Comparison of ENCODE assay signal across 7 cellular contexts in genomic region chr1:6603851-6604558, GRCh38. TPM values are rescaled to one million over a fixed set of nuclear protein-coding genes. Genes with fewer than 3 reads are reported as not detected.
DNase-seq lines count a peak whose midpoint lies in the region; ATAC-seq lines count a peak whose summit lies in the region.

No MANE protein-coding gene starts in this region.

- no peak for ATAC-seq in activated CD8-positive, alpha-beta memory T cell treated with anti-CD3 and anti-CD28 coated beads, Interleukin-2, amount 10 ng/mL, durations not matched to agents 7 days and 5 days
- no peak for ATAC-seq in natural killer cell treated with Interleukin-12 subunit alpha and Interleukin-12 subunit beta and Interleukin-15 and Interleukin-18, amount 100 ng/mL, for 72 hours
- ATAC-seq in HG03045 (IDR thresholded peaks at IDR 0.05; ENCODE audit: unreplicated experiment) = no peak
- ATAC-seq in GM19452 (IDR thresholded peaks at IDR 0.05; ENCODE audit: unreplicated experiment) = no peak

- CTCF ChIA-PET in activated CD8-positive, alpha-beta memory T cell treated with anti-CD3 and anti-CD28 coated beads, Interleukin-2, amount 10 ng/mL, durations not matched to agents 7 days and 5 days (lab: Charles Lee) = interaction anchor here (0.9 to 2.8 kb wide), 8 partner anchors 8 to 166 kb away, joined by 3 to 13 read pairs (median 4); partner anchors contain the start of genes NOL9 and TAS1R1

- H3K36me3 Mint-ChIP-seq in activated CD8-positive, alpha-beta memory T cell treated with anti-CD3 and anti-CD28 coated beads, Interleukin-2, amount 10 ng/mL, durations not matched to agents 7 days and 5 days = peaks cover 10% of the 10 kb centered on the region
- no peaks in the 10 kb centered on the region for H3K36me3 Mint-ChIP-seq in natural killer cell treated with Interleukin-12 subunit alpha and Interleukin-12 subunit beta and Interleukin-15 and Interleukin-18, amount 100 ng/mL, for 72 hours

- peak overlapping the region; percentile 73 for H3K4me3 Mint-ChIP-seq in activated CD8-positive, alpha-beta memory T cell treated with anti-CD3 and anti-CD28 coated beads, Interleukin-2, amount 10 ng/mL, durations not matched to agents 7 days and 5 days
- H3K4me3 Mint-ChIP-seq in natural killer cell treated with Interleukin-12 subunit alpha and Interleukin-12 subunit beta and Interleukin-15 and Interleukin-18, amount 100 ng/mL, for 72 hours = peak overlapping the region; percentile 79

- peaks cover 28% of the 10 kb centered on the region for H3K4me1 Mint-ChIP-seq in activated CD8-positive, alpha-beta memory T cell treated with anti-CD3 and anti-CD28 coated beads, Interleukin-2, amount 10 ng/mL, durations not matched to agents 7 days and 5 days
- peaks cover 17 to 33% of the 10 kb centered on the region in 2 donors for H3K4me1 Mint-ChIP-seq in natural killer cell treated with Interleukin-12 subunit alpha and Interleukin-12 subunit beta and Interleukin-15 and Interleukin-18, amount 100 ng/mL, for 72 hours (ENCODE audit: low read depth in 2 of 2)

- no peaks in the 10 kb centered on the region for H3K9me3 Mint-ChIP-seq in activated CD8-positive, alpha-beta memory T cell treated with anti-CD3 and anti-CD28 coated beads, Interleukin-2, amount 10 ng/mL, durations not matched to agents 7 days and 5 days (ENCODE audit: low read depth)
- no peaks in the 10 kb centered on the region for H3K9me3 Mint-ChIP-seq in natural killer cell treated with Interleukin-12 subunit alpha and Interleukin-12 subunit beta and Interleukin-15 and Interleukin-18, amount 100 ng/mL, for 72 hours

- no peaks in the 10 kb centered on the region for H3K27me3 Mint-ChIP-seq in activated CD8-positive, alpha-beta memory T cell treated with anti-CD3 and anti-CD28 coated beads, Interleukin-2, amount 10 ng/mL, durations not matched to agents 7 days and 5 days
- H3K27me3 Mint-ChIP-seq in natural killer cell treated with Interleukin-12 subunit alpha and Interleukin-12 subunit beta and Interleukin-15 and Interleukin-18, amount 100 ng/mL, for 72 hours = no peaks in the 10 kb centered on the region

- DNase-seq in HK-2 (ENCODE audit: unreplicated experiment) = peak; percentile 55
- DNase-seq in activated CD8-positive, alpha-beta memory T cell treated with anti-CD3 and anti-CD28 coated beads, Interleukin-2, amount 10 ng/mL, durations not matched to agents 7 days and 5 days = peak; percentile 60
- peak; percentile 66 for DNase-seq in fibroblast of the conjunctiva (ENCODE audit: low read depth)
- no peak for DNase-seq in natural killer cell treated with Interleukin-12 subunit alpha and Interleukin-12 subunit beta and Interleukin-15 and Interleukin-18, amount 100 ng/mL, for 72 hours (ENCODE audit: low spot score)
- no peak for DNase-seq in 8988T

- H3K27ac Mint-ChIP-seq in activated CD8-positive, alpha-beta memory T cell treated with anti-CD3 and anti-CD28 coated beads, Interleukin-2, amount 10 ng/mL, durations not matched to agents 7 days and 5 days = peak overlapping the region; percentile 99
- peak overlapping the region; percentile 94 to 95 for H3K27ac Mint-ChIP-seq in natural killer cell treated with Interleukin-12 subunit alpha and Interleukin-12 subunit beta and Interleukin-15 and Interleukin-18, amount 100 ng/mL, for 72 hours

RNA-seq across cellular contexts. Expression of gene KLHL21, which starts 1.3 kb away (rescaled TPM):
- 10 to 100 TPM; 23.9 to 28.2 TPM for total RNA-seq in activated CD8-positive, alpha-beta memory T cell treated with anti-CD3 and anti-CD28 coated beads, Interleukin-2, amount 10 ng/mL, durations not matched to agents 7 days and 5 days
- total RNA-seq in natural killer cell treated with Interleukin-12 subunit alpha and Interleukin-12 subunit beta and Interleukin-15 and Interleukin-18, amount 100 ng/mL, for 72 hours = 10 to 100 TPM; 20.2 to 46.2 TPM

RNA-seq across cellular contexts. Expression of gene PHF13, which starts 9.5 kb away (rescaled TPM):
- total RNA-seq in activated CD8-positive, alpha-beta memory T cell treated with anti-CD3 and anti-CD28 coated beads, Interleukin-2, amount 10 ng/mL, durations not matched to agents 7 days and 5 days = 10 to 100 TPM; 10.7 to 15.9 TPM
- total RNA-seq in natural killer cell treated with Interleukin-12 subunit alpha and Interleukin-12 subunit beta and Interleukin-15 and Interleukin-18, amount 100 ng/mL, for 72 hours = 10 to 100 TPM; 10.8 to 14.7 TPM

RNA-seq across cellular contexts. Expression of gene THAP3, which starts 20.7 kb away (rescaled TPM):
- total RNA-seq in activated CD8-positive, alpha-beta memory T cell treated with anti-CD3 and anti-CD28 coated beads, Interleukin-2, amount 10 ng/mL, durations not matched to agents 7 days and 5 days = 10 to 100 TPM; 24.3 to 24.4 TPM
- total RNA-seq in natural killer cell treated with Interleukin-12 subunit alpha and Interleukin-12 subunit beta and Interleukin-15 and Interleukin-18, amount 100 ng/mL, for 72 hours = 10 to 100 TPM; 18.7 to 33.2 TPM

RNA-seq across cellular contexts. Expression of gene ZBTB48, which starts 24.2 kb away (rescaled TPM):
- total RNA-seq in activated CD8-positive, alpha-beta memory T cell treated with anti-CD3 and anti-CD28 coated beads, Interleukin-2, amount 10 ng/mL, durations not matched to agents 7 days and 5 days = 10 to 100 TPM; 30.7 to 37.4 TPM
- 10 to 100 TPM; 29.8 to 50.5 TPM for total RNA-seq in natural killer cell treated with Interleukin-12 subunit alpha and Interleukin-12 subunit beta and Interleukin-15 and Interleukin-18, amount 100 ng/mL, for 72 hours

RNA-seq across cellular contexts. Expression of gene TAS1R1, which starts 48.9 kb away (rescaled TPM):
- not detected for total RNA-seq in activated CD8-positive, alpha-beta memory T cell treated with anti-CD3 and anti-CD28 coated beads, Interleukin-2, amount 10 ng/mL, durations not matched to agents 7 days and 5 days
- total RNA-seq in natural killer cell treated with Interleukin-12 subunit alpha and Interleukin-12 subunit beta and Interleukin-15 and Interleukin-18, amount 100 ng/mL, for 72 hours = not detected

Comparison
In these comparisons a context has a peak if more than half of its experiments do, and no peak if none do; other contexts are left out.
1. DNase-seq: peak in HK-2 (single experiment), activated CD8-positive, alpha-beta memory T cell treated with anti-CD3 and anti-CD28 coated beads, Interleukin-2, amount 10 ng/mL, durations not matched to agents 7 days and 5 days (single experiment) and fibroblast of the conjunctiva (single experiment); none in natural killer cell treated with Interleukin-12 subunit alpha and Interleukin-12 subunit beta and Interleukin-15 and Interleukin-18, amount 100 ng/mL, for 72 hours (single experiment) and 8988T (single experiment).